In the genomic region with DNA sequence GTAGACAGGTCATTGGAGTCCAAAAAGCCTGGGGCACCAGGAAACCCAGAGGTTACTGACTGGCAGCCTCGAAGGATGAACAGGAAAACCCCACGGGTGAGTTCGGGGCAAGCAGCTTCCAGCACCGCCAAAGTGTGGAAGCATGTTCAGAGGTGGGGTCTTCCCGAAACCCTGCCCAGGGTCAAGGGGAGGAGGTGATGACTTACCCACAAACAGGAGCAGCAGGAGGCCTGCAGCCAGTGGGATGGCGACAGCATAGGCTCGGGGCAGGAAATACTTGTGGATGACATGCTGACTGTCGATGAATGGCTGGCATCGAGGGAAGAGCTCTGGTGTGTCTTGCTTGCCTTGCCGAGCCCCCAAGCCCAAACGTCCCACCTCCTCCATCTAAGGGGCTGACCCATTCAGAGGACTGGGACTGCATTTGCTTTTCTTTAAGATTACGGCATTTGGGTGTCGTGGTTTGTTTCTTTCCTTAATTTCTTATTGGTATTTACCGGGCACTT, we compare ENCODE assay signal across 10 cellular contexts. TPM values are rescaled to one million over a fixed set of nuclear protein-coding genes. Genes with fewer than 3 reads are reported as not detected.
DNase-seq lines count a peak whose midpoint lies in the region; ATAC-seq and TF ChIP-seq lines count a peak whose summit lies in the region.
"Had no signal": no experiment of that assay in that cellular context is flagged by ENCODE, and none has a peak within 500 bp of the region (broad histone marks: within the 10 kb centered on the region; RNA-seq: fewer than 3 reads in every experiment).

No MANE protein-coding gene starts in this region.

- intact Hi-C loops in ascending aorta (cut with DNase I) = no loop called here

- H3K27ac Mint-ChIP-seq in HFFc6 (peak overlapping the region; percentile 82), mesothelial cell of epicardium (peak overlapping the region; percentile 94)

- TF ChIP-seq CTCF in AG04449 (IDR thresholded peaks at IDR 0.05; ENCODE audit: insufficient read depth, low read length, missing control alignments) (no peak), HFFc6 (IDR thresholded peaks at IDR 0.05) (no peak), ascending aorta (IDR thresholded peaks at IDR 0.05) (no peak), mesothelial cell of epicardium (IDR thresholded peaks at IDR 0.05; ENCODE audit: unreplicated experiment) (no peak), GM10248 (IDR thresholded peaks at IDR 0.05; ENCODE audit: control extremely low read depth, extremely low read depth, low read depth, missing control alignments) (no peak)

- H3K9me3 Mint-ChIP-seq in HFFc6 (no peaks in the 10 kb centered on the region), mesothelial cell of epicardium (no peaks in the 10 kb centered on the region)

- no peak for ATAC-seq in HG02759 (IDR thresholded peaks at IDR 0.05; ENCODE audit: unreplicated experiment)

- peaks cover 0 to 8% of the 10 kb centered on the region in 2 donors for H3K36me3 ChIP-seq in ascending aorta

- no peak overlapping the region for H3K27ac ChIP-seq in ascending aorta

- DNase-seq in AG04449 (ENCODE audit: low read depth, low spot score) (no peak), HFFc6 (no peak), ascending aorta (ENCODE audit: low spot score in 2 of 2) (no peak), mesothelial cell of epicardium (ENCODE audit: low spot score in 2 of 2, unreplicated experiment in 2 of 2) (no peak), GM10248 (ENCODE audit: extremely low spot score) (no peak), H4 (ENCODE audit: low spot score) (no peak), NCI-H82 treated with DMSO at 0.1 percent for 48 hours (lab: John Stamatoyannopoulos, UW; ENCODE audit: unreplicated experiment) (no peak)
- DNase-seq: HCEC 1CT, NCI-H1694 treated with DMSO at 0.1 percent for 48 hours had no signal

- CTCF ChIA-PET in AG04449 (lab: Yijun Ruan, JAX) = interaction anchor here (1.2 to 14.3 kb wide), 2 partner anchors 15 to 179 kb away, joined by 4 to 149 read pairs; no protein-coding TSS in a partner anchor
- CTCF ChIA-PET in GM10248 (lab: Yijun Ruan, JAX) = interaction anchor here (1.0 kb wide), 1 partner anchor 98 kb away, joined by 4 read pairs; no protein-coding TSS in a partner anchor

- peaks cover 47% of the 10 kb centered on the region for H3K4me1 Mint-ChIP-seq in HFFc6 (ENCODE audit: low read depth)
- H3K4me1 Mint-ChIP-seq in mesothelial cell of epicardium = peaks cover 29% of the 10 kb centered on the region

- POLR2A ChIA-PET in AG04449 (lab: Yijun Ruan, JAX) (no interaction called here), GM10248 (lab: Yijun Ruan, JAX) (no interaction called here)

- peak overlapping the region; percentile 94 for H3K4me3 Mint-ChIP-seq in HFFc6
- peak overlapping the region; percentile 89 for H3K4me3 Mint-ChIP-seq in mesothelial cell of epicardium

- H3K9me3 ChIP-seq in ascending aorta = no peaks in the 10 kb centered on the region

- peaks cover 12 to 22% of the 10 kb centered on the region in 2 donors for H3K4me1 ChIP-seq in ascending aorta

- H3K27me3 ChIP-seq in ascending aorta = no peaks in the 10 kb centered on the region

- H3K27me3 Mint-ChIP-seq in HFFc6 (ENCODE audit: insufficient read depth) (peaks cover 6% of the 10 kb centered on the region), mesothelial cell of epicardium (ENCODE audit: low read depth) (no peaks in the 10 kb centered on the region)

- H3K4me3 ChIP-seq in AG04449 (ENCODE audit: low read depth, low read length) (peak overlapping the region; percentile 68), ascending aorta (peak overlapping the region; percentile 69 to 78)

- H3K36me3 Mint-ChIP-seq in HFFc6 (ENCODE audit: low read depth) (peaks cover 15% of the 10 kb centered on the region), mesothelial cell of epicardium (peaks cover 4% of the 10 kb centered on the region)

RNA-seq across cellular contexts. Expression of gene DPM2, which starts 1.3 kb away (rescaled TPM):
- 10 to 100 TPM; 42.5 to 49.6 (median 47.1) TPM for total RNA-seq in HFFc6 (2021; fragmentation: NEBNext Ultra II Directional; extraction: Animal tissue kit (Norgen Biotek cat#: 25700))
- 18.2 TPM for total RNA-seq in ascending aorta
- total RNA-seq in mesothelial cell of epicardium = 36.8 to 37.5 TPM (median 36.9 TPM) in 3 replicates
- 31.1 and 35.4 TPM in 2 replicates for total RNA-seq in H4 (2014; rRNA removed; shearing (Covaris generic))

RNA-seq across cellular contexts. Expression of gene PIP5KL1, which starts 5.8 kb away (rescaled TPM):
- 1 to 10 TPM; 1.7 to 3.1 (median 2.1) TPM for total RNA-seq in HFFc6 (2021; fragmentation: NEBNext Ultra II Directional; extraction: Animal tissue kit (Norgen Biotek cat#: 25700))
- not detected for total RNA-seq in ascending aorta
- total RNA-seq in mesothelial cell of epicardium = 7.6 to 9.0 TPM (median 8.2 TPM) in 3 replicates
- total RNA-seq in H4 (2014; rRNA removed; shearing (Covaris generic)) = 0.95 and 2.6 TPM in 2 replicates

RNA-seq across cellular contexts. Expression of gene ST6GALNAC4, which starts 19.6 kb away (rescaled TPM):
- 10 to 100 TPM; 22.9 to 33.4 (median 27.7) TPM for total RNA-seq in HFFc6 (2021; fragmentation: NEBNext Ultra II Directional; extraction: Animal tissue kit (Norgen Biotek cat#: 25700))
- total RNA-seq in ascending aorta (134 TPM), mesothelial cell of epicardium (14.5 to 16.1 TPM (median 15.8 TPM) in 3 replicates)
- total RNA-seq in H4 (2014; rRNA removed; shearing (Covaris generic)) = 5.2 and 12.8 TPM in 2 replicates

RNA-seq across cellular contexts. Expression of gene ST6GALNAC6, which starts 37.0 kb away (rescaled TPM):
- total RNA-seq in HFFc6 (2021; fragmentation: NEBNext Ultra II Directional; extraction: Animal tissue kit (Norgen Biotek cat#: 25700)) = 10 to 100 TPM; 29.3 to 40.6 (median 34.2) TPM
- total RNA-seq in ascending aorta (172 TPM), mesothelial cell of epicardium (34.2 to 37.5 TPM (median 36.2 TPM) in 3 replicates)
- 12.4 and 14.8 TPM in 2 replicates for total RNA-seq in H4 (2014; rRNA removed; shearing (Covaris generic))

RNA-seq across cellular contexts. Expression of gene EEIG1, which starts 44.4 kb away (rescaled TPM):
- 10 to 100 TPM; 26.7 to 35.4 (median 29.3) TPM for total RNA-seq in HFFc6 (2021; fragmentation: NEBNext Ultra II Directional; extraction: Animal tissue kit (Norgen Biotek cat#: 25700))
- total RNA-seq in ascending aorta (32.8 TPM), mesothelial cell of epicardium (62.8 to 68.8 TPM (median 67.4 TPM) in 3 replicates)
- total RNA-seq in H4 (2014; rRNA removed; shearing (Covaris generic)) = 7.6 and 10.6 TPM in 2 replicates
